Comparison of ENCODE assay signal across 21 cellular contexts in the genomic region with DNA sequence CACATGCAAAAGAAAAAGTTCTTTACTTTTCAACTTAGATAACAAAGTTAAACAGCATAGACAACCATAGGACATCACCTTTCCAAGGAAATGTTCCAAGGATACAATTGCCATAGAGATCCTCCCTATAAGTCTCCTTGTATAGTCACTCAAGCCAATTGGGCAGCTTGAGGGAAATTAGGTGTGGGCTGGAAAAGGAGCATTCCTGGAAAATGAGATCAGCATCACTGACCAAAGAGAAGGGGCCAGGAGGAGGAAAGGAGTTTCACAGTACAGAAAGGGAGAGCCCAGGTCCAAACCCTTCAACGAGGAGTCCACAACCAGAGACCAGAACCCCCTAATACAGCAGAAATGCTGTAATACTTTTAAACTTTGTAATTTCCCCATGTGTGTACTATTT.
DNase-seq lines count a peak whose midpoint lies in the region; FAIRE-seq and TF ChIP-seq lines count a peak whose summit lies in the region.
"Had no signal": no experiment of that assay in that cellular context is flagged by ENCODE, and none has a peak within 500 bp of the region (broad histone marks: within the 10 kb centered on the region; RNA-seq: fewer than 3 reads in every experiment).

No MANE protein-coding gene starts in this region.

- intact Hi-C loops in lower leg skin (cut with DNase I; ENCODE audit: low total_unique reads), result no loop called here

- no peak for TF ChIP-seq RAD21 in Ishikawa (IDR thresholded peaks at IDR 0.05; ENCODE audit: low read depth)

- no peak for TF ChIP-seq EP300 in Ishikawa (IDR thresholded peaks at IDR 0.05; ENCODE audit: borderline replicate concordance)

- FAIRE-seq in bronchial epithelial cell (lab: Jason Lieb, UNC), result no peak
- FAIRE-seq: GM19239 had no signal

- WGBS in lower leg skin, 2 donors, result 80 to 89% methylated on average over 1 of the region's 1 CpG

- no peak for TF ChIP-seq POLR2A in lower leg skin (IDR thresholded peaks at IDR 0.05)

- peak; percentile 36 for DNase-seq in Daoy (ENCODE audit: low read depth)
- DNase-seq in bronchial epithelial cell (ENCODE audit: low read depth), result peak; percentile 7
- peak; percentile 29 for DNase-seq in kidney epithelial cell (ENCODE audit: low read depth)
- no peak for DNase-seq in lower leg skin (ENCODE audit: low spot score in 2 of 2)
- DNase-seq in GOT3 (lab: John Stamatoyannopoulos, UW), result no peak
- DNase-seq in C1 segment of cervical spinal cord (lab: John Stamatoyannopoulos, UW), result no peak
- no peak for DNase-seq in DMS114 treated with DMSO at 0.1 percent for 48 hours (lab: John Stamatoyannopoulos, UW; ENCODE audit: unreplicated experiment)
- DNase-seq: 8988T; BE2C; CD4-positive, alpha-beta memory T cell; DMS79; MV-4-11; NCI-H1417; NCI-H1930; NCI-H446; NCI-H748 treated with DMSO at 0.1 percent for 48 hours; RPMI8226; SJCRH30 had no signal

- no peak for TF ChIP-seq CTCF in bronchial epithelial cell (IDR thresholded peaks at IDR 0.05; ENCODE audit: insufficient read depth, low read length, severe bottlenecking)
- TF ChIP-seq CTCF in kidney epithelial cell (IDR thresholded peaks at IDR 0.05; ENCODE audit: insufficient read depth, low read length, poor library complexity, severe bottlenecking), result no peak
- no peak for TF ChIP-seq CTCF in lower leg skin (IDR thresholded peaks at IDR 0.05)

- H3K4me3 ChIP-seq in bronchial epithelial cell (ENCODE audit: low read depth, low read length), result no peak overlapping the region
- no peak overlapping the region for H3K4me3 ChIP-seq in kidney epithelial cell (ENCODE audit: low read depth, low read length)
- no peak overlapping the region for H3K4me3 ChIP-seq in lower leg skin (ENCODE audit: low read depth, poor library complexity, severe bottlenecking)
- H3K4me3 ChIP-seq: HAP-1, SJCRH30 had no signal

- H3K36me3 ChIP-seq in bronchial epithelial cell (ENCODE audit: control insufficient read depth, insufficient read depth, low read length) (no peaks in the 10 kb centered on the region), kidney epithelial cell (ENCODE audit: control insufficient read depth, insufficient read depth, low read length) (no peaks in the 10 kb centered on the region)
- H3K36me3 ChIP-seq: BE2C, HAP-1, SJCRH30 had no signal

- H3K27me3 ChIP-seq in bronchial epithelial cell (ENCODE audit: control insufficient read depth, insufficient read depth, low read length) (no peaks in the 10 kb centered on the region), kidney epithelial cell (ENCODE audit: control insufficient read depth, insufficient read depth, low read length) (no peaks in the 10 kb centered on the region)
- H3K27me3 ChIP-seq: BE2C, SJCRH30 had no signal

TF ChIP-seq in Ishikawa, 13 proteins besides CTCF, POLR2A, EP300 and RAD21:
- TF ChIP-seq TAF1 (IDR thresholded peaks at IDR 0.05; ENCODE audit: low read depth), result no peak
- peak; percentile 69 for TF ChIP-seq TEAD4 (IDR thresholded peaks at IDR 0.05)

Comparison
In these comparisons a context has a peak if more than half of its experiments do, and no peak if none do; other contexts are left out.
1. DNase-seq: peak in Daoy (single experiment), bronchial epithelial cell (single experiment) and kidney epithelial cell (single experiment); none in lower leg skin (0 of 2), GOT3 (single experiment), C1 segment of cervical spinal cord (0 of 14) and DMS114 treated with DMSO at 0.1 percent for 48 hours (single experiment).